In the genomic region with DNA sequence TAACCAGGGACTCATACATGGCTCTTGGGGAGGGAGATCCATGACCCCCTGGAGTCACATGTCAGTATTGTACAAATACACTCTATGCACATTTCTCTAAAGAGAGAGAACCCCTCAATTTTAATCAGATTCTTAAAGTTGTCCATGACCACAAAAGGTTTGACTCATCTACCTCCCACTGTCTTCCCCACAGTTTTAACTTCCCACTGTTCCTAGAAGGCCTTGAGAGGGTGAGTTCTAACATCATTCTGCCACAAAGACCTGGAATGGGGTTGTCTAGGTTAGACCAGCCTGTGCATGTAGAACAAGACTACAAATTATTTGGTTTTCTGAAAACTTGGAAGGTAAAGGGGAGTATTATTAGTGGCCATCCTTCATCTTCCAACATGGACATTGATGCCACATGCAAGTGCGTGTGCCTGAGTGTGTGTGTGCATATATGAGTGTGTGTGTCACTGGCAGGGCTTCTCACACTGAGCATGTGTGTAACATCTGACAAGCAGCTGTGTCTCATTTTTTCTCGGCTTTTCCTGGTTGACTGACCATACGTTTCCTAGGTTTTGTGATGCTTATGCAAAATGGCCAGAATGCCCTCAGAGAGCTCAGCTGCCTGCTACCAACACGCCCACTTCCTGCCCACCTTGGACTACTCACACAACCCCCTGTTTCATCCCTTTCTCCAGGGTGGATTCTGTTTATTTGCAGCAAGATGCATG, we compare ENCODE assay signal across 10 cellular contexts.
DNase-seq lines count a peak whose midpoint lies in the region; ATAC-seq and TF ChIP-seq lines count a peak whose summit lies in the region.
"Had no signal": no experiment of that assay in that cellular context is flagged by ENCODE, and none has a peak within 500 bp of the region (broad histone marks: within the 10 kb centered on the region; RNA-seq: fewer than 3 reads in every experiment).

No MANE protein-coding gene starts in this region.

- 44 to 45% methylated on average over 4 of the region's 4 CpGs for WGBS in esophagus squamous epithelium, 2 donors

- TF ChIP-seq POLR2A in esophagus squamous epithelium (IDR thresholded peaks at IDR 0.05) = no peak

- no peak for TF ChIP-seq CTCF in esophagus squamous epithelium (IDR thresholded peaks at IDR 0.05)

- H3K4me3 Mint-ChIP-seq in CD8-positive, alpha-beta memory T cell = no peak overlapping the region
- H3K4me3 Mint-ChIP-seq: central memory CD8-positive, alpha-beta T cell had no signal

- POLR2A ChIA-PET in CD8-positive, alpha-beta memory T cell (lab: Charles Lee) = no interaction called here

- intact Hi-C loops in esophagus squamous epithelium (cut with DNase I) = no loop called here

- H3K36me3 ChIP-seq in ACC112 (ENCODE audit: insufficient read depth, low read length) (no peaks in the 10 kb centered on the region), esophagus squamous epithelium (no peaks in the 10 kb centered on the region)
- no peaks in the 10 kb centered on the region for H3K36me3 ChIP-seq in CD8-positive, alpha-beta memory T cell (ENCODE audit: insufficient read depth, low read length)
- H3K36me3 ChIP-seq: lower lobe of right lung had no signal

- H2AFZ ChIP-seq in ACC112 (ENCODE audit: low read length, unreplicated experiment) = no peak overlapping the region

- H3K9me3 Mint-ChIP-seq in CD8-positive, alpha-beta memory T cell = no peaks in the 10 kb centered on the region
- H3K9me3 Mint-ChIP-seq: central memory CD8-positive, alpha-beta T cell had no signal

- no peaks in the 10 kb centered on the region for H3K36me3 Mint-ChIP-seq in CD8-positive, alpha-beta memory T cell

- no peaks in the 10 kb centered on the region; the same call in 1 of the 2 replicates for H3K27me3 ChIP-seq in ACC112 (ENCODE audit: insufficient read depth, low read length)
- no peaks in the 10 kb centered on the region for H3K27me3 ChIP-seq in esophagus squamous epithelium
- H3K27me3 ChIP-seq in CD8-positive, alpha-beta memory T cell (ENCODE audit: insufficient read depth, low read length, poor library complexity, severe bottlenecking) = no peaks in the 10 kb centered on the region

- H3K27me3 Mint-ChIP-seq in CD8-positive, alpha-beta memory T cell = peaks cover 29 to 63% of the 10 kb centered on the region in 2 donors

- DNase-seq in HT1080 (ENCODE audit: low read depth) (peak; percentile 28), esophagus squamous epithelium (lab: John Stamatoyannopoulos, UW) (no peak), NCI-H748 (lab: John Stamatoyannopoulos, UW; ENCODE audit: unreplicated experiment) (no peak), KG1 (lab: John Stamatoyannopoulos, UW) (no peak), GOT3 (lab: John Stamatoyannopoulos, UW) (no peak)
- no peak for DNase-seq in CD8-positive, alpha-beta memory T cell

- H3K27ac ChIP-seq in ACC112 (ENCODE audit: low read depth, low read length) (peak overlapping the region; percentile 3; the same call in 1 of the 2 replicates), esophagus squamous epithelium (peak overlapping the region; percentile 69 to 92 (median 84))
- H3K27ac ChIP-seq in CD8-positive, alpha-beta memory T cell (ENCODE audit: low read depth, low read length) = no peak overlapping the region
- H3K27ac ChIP-seq: lower lobe of right lung had no signal

- H3K79me2 ChIP-seq in ACC112 (ENCODE audit: control insufficient read depth, insufficient read depth, low read length, unreplicated experiment) = no peaks in the 10 kb centered on the region

- ATAC-seq in GM21447 (IDR thresholded peaks at IDR 0.05; ENCODE audit: unreplicated experiment) = peak; percentile 70

- H3K4me3 ChIP-seq in ACC112 (ENCODE audit: low read depth, low read length) (no peak overlapping the region), esophagus squamous epithelium (peak overlapping the region in 2 of 4 donors; percentile 2 to 5)
- H3K4me3 ChIP-seq in CD8-positive, alpha-beta memory T cell (ENCODE audit: low read length) = no peak overlapping the region
- H3K4me3 ChIP-seq: lower lobe of right lung had no signal

- CTCF ChIA-PET in CD8-positive, alpha-beta memory T cell (lab: Charles Lee) = interaction anchor here (1.1 kb wide), 1 partner anchor 29 kb away, joined by 3 read pairs; no protein-coding TSS in a partner anchor

- H3K4me1 Mint-ChIP-seq in CD8-positive, alpha-beta memory T cell = no peaks in the 10 kb centered on the region
- H3K4me1 Mint-ChIP-seq: central memory CD8-positive, alpha-beta T cell had no signal

- H3K4me1 ChIP-seq in ACC112 (ENCODE audit: control insufficient read depth, insufficient read depth, low read length, unreplicated experiment) = peaks cover 25% of the 10 kb centered on the region
- H3K4me1 ChIP-seq in esophagus squamous epithelium = peaks cover 20 to 73% (median 37%) of the 10 kb centered on the region in 3 donors
- no peaks in the 10 kb centered on the region for H3K4me1 ChIP-seq in CD8-positive, alpha-beta memory T cell (ENCODE audit: insufficient read depth, low read length)

- no peaks in the 10 kb centered on the region for H3K9me3 ChIP-seq in esophagus squamous epithelium
- H3K9me3 ChIP-seq in CD8-positive, alpha-beta memory T cell (ENCODE audit: low read length) = no peaks in the 10 kb centered on the region
- H3K9me3 ChIP-seq: lower lobe of right lung had no signal

- H3K27ac Mint-ChIP-seq in CD8-positive, alpha-beta memory T cell = peak overlapping the region in 1 of 8 donors; percentile 21
